31 cellular contexts compared by ENCODE assay signal in the genomic region with DNA sequence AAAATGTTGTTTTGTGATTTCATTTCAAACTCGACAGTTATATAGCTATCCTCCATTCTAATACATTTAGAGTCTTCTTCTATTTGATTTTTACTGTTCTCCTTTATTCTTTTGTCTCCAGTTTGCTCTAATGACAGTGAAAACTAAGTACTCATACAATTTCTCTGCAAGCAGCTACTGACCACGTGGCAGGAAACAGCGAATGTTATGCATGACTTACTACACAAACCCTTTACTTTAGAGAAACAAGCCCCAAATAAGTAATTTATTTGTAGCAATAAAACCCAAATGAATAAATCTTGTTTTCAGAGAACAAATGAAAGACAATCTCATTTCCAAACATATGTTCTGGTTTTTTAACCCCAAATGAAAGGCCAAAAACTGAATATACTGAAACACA. TPM values are rescaled to one million over a fixed set of nuclear protein-coding genes. Genes with fewer than 3 reads are reported as not detected.
DNase-seq lines count a peak whose midpoint lies in the region; TF ChIP-seq lines count a peak whose summit lies in the region.
"Had no signal": no experiment of that assay in that cellular context is flagged by ENCODE, and none has a peak within 500 bp of the region (broad histone marks: within the 10 kb centered on the region; RNA-seq: fewer than 3 reads in every experiment).

No MANE protein-coding gene starts in this region.

- H3K9me3 Mint-ChIP-seq in osteocyte (ENCODE audit: unreplicated experiment): no peaks in the 10 kb centered on the region
- H3K9me3 Mint-ChIP-seq: activated CD8-positive, alpha-beta T cell treated with anti-CD3 and anti-CD28 coated beads for 36 hours; activated T-helper 17 cell treated with anti-CD3 and anti-CD28 coated beads, Interleukin-2, amount 50 U/mL, for 72 hours; endodermal cell had no signal

- TF ChIP-seq CTCF in DOHH2 (IDR thresholded peaks at IDR 0.05; ENCODE audit: low read depth, low read length, poor library complexity, severe bottlenecking) (no peak), osteocyte (IDR thresholded peaks at IDR 0.05) (no peak)

- H3K9me2 ChIP-seq in DOHH2 (replicated peaks; ENCODE audit: control insufficient read depth, low read length): no peaks in the 10 kb centered on the region

- no peaks in the 10 kb centered on the region for H3F3A ChIP-seq in DOHH2 (ENCODE audit: control insufficient read depth, insufficient read depth)

- no peak overlapping the region for H3K4me3 Mint-ChIP-seq in osteocyte (ENCODE audit: unreplicated experiment)
- H3K4me3 Mint-ChIP-seq: activated CD8-positive, alpha-beta T cell treated with anti-CD3 and anti-CD28 coated beads for 36 hours; activated T-helper 17 cell treated with anti-CD3 and anti-CD28 coated beads, Interleukin-2, amount 50 U/mL, for 72 hours; endodermal cell; T-helper 17 cell had no signal

- H3K4me3 ChIP-seq in DOHH2 (ENCODE audit: low read length): no peak overlapping the region
- H3K4me3 ChIP-seq: gastrocnemius medialis, left ventricle myocardium inferior, SJSA1, spleen, transverse colon had no signal

- H3K79me2 ChIP-seq in DOHH2 (ENCODE audit: control insufficient read depth, low read length): no peaks in the 10 kb centered on the region

- peaks cover 52% of the 10 kb centered on the region for H3K36me3 Mint-ChIP-seq in osteocyte (ENCODE audit: unreplicated experiment)

- peaks cover 12% of the 10 kb centered on the region for H3K4me1 ChIP-seq in DOHH2 (ENCODE audit: control insufficient read depth, low read length)
- H3K4me1 ChIP-seq: gastrocnemius medialis, SJSA1, transverse colon had no signal

- no peaks in the 10 kb centered on the region for H4K20me1 ChIP-seq in DOHH2 (ENCODE audit: control insufficient read depth, insufficient read depth, low read depth, low read length)

- peaks cover 86% of the 10 kb centered on the region for H3K4me1 Mint-ChIP-seq in osteocyte (ENCODE audit: unreplicated experiment)
- H3K4me1 Mint-ChIP-seq: activated T-helper 17 cell treated with anti-CD3 and anti-CD28 coated beads, Interleukin-2, amount 50 U/mL, for 72 hours; T-helper 17 cell had no signal

- no peaks in the 10 kb centered on the region for H3K27me3 ChIP-seq in DOHH2 (ENCODE audit: control insufficient read depth, low read length)
- H3K27me3 ChIP-seq: gastrocnemius medialis, SJSA1, spleen, transverse colon had no signal

- H3K36me3 ChIP-seq in DOHH2 (ENCODE audit: control insufficient read depth, low read length): no peaks in the 10 kb centered on the region
- H3K36me3 ChIP-seq: gastrocnemius medialis, left ventricle myocardium inferior, SJSA1, spleen, transverse colon had no signal

- H3K27me3 Mint-ChIP-seq in osteocyte (ENCODE audit: unreplicated experiment): no peaks in the 10 kb centered on the region

- peak overlapping the region; percentile 41 for H3K4me2 ChIP-seq in DOHH2 (ENCODE audit: low read length)

- DNase-seq in NAMALWA (ENCODE audit: low spot score): peak; percentile 4
- DNase-seq in foreskin melanocyte: peak; percentile 73
- DNase-seq in osteocyte (ENCODE audit: extremely low spot score, unreplicated experiment): no peak
- DNase-seq in NCI-H524 (lab: John Stamatoyannopoulos, UW): no peak
- DNase-seq in GF-D8 (lab: John Stamatoyannopoulos, UW): no peak
- no peak for DNase-seq in Ammon's horn (ENCODE audit: low spot score)
- DNase-seq: activated CD4-positive, CD25-positive, alpha-beta regulatory T cell treated with anti-CD3 and anti-CD28 coated beads, Interleukin-2, amount 50 U/mL, for 72 hours; activated CD8-positive, alpha-beta T cell treated with anti-CD3 and anti-CD28 coated beads for 36 hours; activated naive CD4-positive, alpha-beta T cell treated with anti-CD3 and anti-CD28 coated beads, Interleukin-2, amount 50 U/mL, for 16 hours; C1 segment of cervical spinal cord; Calu3; cortex of kidney; endodermal cell; gastrocnemius medialis; hippocampal formation; left ventricle myocardium inferior; NCI-H1092; NCI-H1694 treated with DMSO at 0.1 percent for 48 hours; NCI-H2171 treated with DMSO at 0.1 percent for 48 hours; NCI-H524 treated with DMSO at 0.1 percent for 48 hours; nucleus accumbens; retina; spleen; T-helper 17 cell; transverse colon had no signal

- H3K27ac Mint-ChIP-seq in osteocyte (ENCODE audit: unreplicated experiment): peak overlapping the region; percentile 54
- H3K27ac Mint-ChIP-seq: activated CD8-positive, alpha-beta T cell treated with anti-CD3 and anti-CD28 coated beads for 36 hours; activated T-helper 17 cell treated with anti-CD3 and anti-CD28 coated beads, Interleukin-2, amount 50 U/mL, for 72 hours; endodermal cell; T-helper 17 cell had no signal

- no peak overlapping the region for H3K27ac ChIP-seq in DOHH2 (ENCODE audit: low read depth, low read length)
- H3K27ac ChIP-seq: gastrocnemius medialis, HL-60, left ventricle myocardium inferior, SJSA1, spleen, transverse colon had no signal

- no peaks in the 10 kb centered on the region for H3K9me3 ChIP-seq in DOHH2 (ENCODE audit: control insufficient read depth, insufficient read depth, low read length)
- H3K9me3 ChIP-seq: gastrocnemius medialis, left ventricle myocardium inferior, SJSA1, spleen, transverse colon had no signal

RNA-seq across cellular contexts. Expression of gene CDH6, which starts 41.9 kb away (rescaled TPM):
- total RNA-seq in osteocyte: 791 and 792 TPM in 2 replicates
- total RNA-seq: activated CD8-positive, alpha-beta T cell treated with anti-CD3 and anti-CD28 coated beads for 36 hours; activated T-helper 17 cell treated with anti-CD3 and anti-CD28 coated beads, Interleukin-2, amount 50 U/mL, for 72 hours; LHCN-M2; myocyte had no signal

Comparison
In these comparisons a context has a peak if more than half of its experiments do, and no peak if none do; other contexts are left out.
1. DNase-seq: peak in NAMALWA (single experiment) and foreskin melanocyte (single experiment); none in osteocyte (single experiment), NCI-H524 (0 of 2), GF-D8 (single experiment) and Ammon's horn (single experiment).